In genomic region chr11:123451183-123451907, GRCh38 we compare ENCODE assay signal across 10 cellular contexts. TPM values are rescaled to one million over a fixed set of nuclear protein-coding genes. Genes with fewer than 3 reads are reported as not detected.
DNase-seq lines count a peak whose midpoint lies in the region; ATAC-seq lines count a peak whose summit lies in the region.
"Had no signal": no experiment of that assay in that cellular context is flagged by ENCODE, and none has a peak within 500 bp of the region (broad histone marks: within the 10 kb centered on the region; RNA-seq: fewer than 3 reads in every experiment).

No MANE protein-coding gene starts in this region.

- intact Hi-C loops in left ventricle myocardium superior (cut with micrococcal nuclease): no loop called here

- ATAC-seq in left ventricle myocardium superior (peak; percentile 80), GM19455 (IDR thresholded peaks at IDR 0.05; ENCODE audit: unreplicated experiment) (no peak)
- ATAC-seq: gastroesophageal sphincter had no signal

- peak; percentile 73 for DNase-seq in DMS153 treated with DMSO at 0.1 percent for 48 hours (lab: John Stamatoyannopoulos, UW; ENCODE audit: unreplicated experiment)
- DNase-seq in H4 (ENCODE audit: low spot score): peak; percentile 28
- peak; percentile 49 for DNase-seq in RPMI8226
- peak; percentile 45 for DNase-seq in left ventricle myocardium superior
- DNase-seq in SW 1271 (lab: John Stamatoyannopoulos, UW): no peak
- DNase-seq in NCI-H1048 (lab: John Stamatoyannopoulos, UW): no peak
- DNase-seq: H9, naive B cell had no signal

RNA-seq across cellular contexts. Expression of gene GRAMD1B, which starts 21.3 kb away (rescaled TPM):
- total RNA-seq in H4 (2014; rRNA removed; shearing (Covaris generic)): 11.0 and 14.9 TPM in 2 replicates
- total RNA-seq in left ventricle myocardium superior: 12.2 TPM

Comparison
In these comparisons a context has a peak if more than half of its experiments do, and no peak if none do; other contexts are left out.
1. DNase-seq: peak in DMS153 treated with DMSO at 0.1 percent for 48 hours (single experiment), H4 (single experiment), RPMI8226 (single experiment) and left ventricle myocardium superior (single experiment); none in SW 1271 (0 of 2) and NCI-H1048 (single experiment).